8 cellular contexts compared by ENCODE assay signal in genomic region chr3:29334652-29335189, GRCh38. TPM values are rescaled to one million over a fixed set of nuclear protein-coding genes. Genes with fewer than 3 reads are reported as not detected.
DNase-seq lines count a peak whose midpoint lies in the region; ATAC-seq, FAIRE-seq and TF ChIP-seq lines count a peak whose summit lies in the region.

No MANE protein-coding gene starts in this region.

- H3K4me1 ChIP-seq in ascending aorta: peaks cover 0 to 68% of the 10 kb centered on the region in 2 donors
- peaks cover 51% of the 10 kb centered on the region for H3K4me1 ChIP-seq in keratinocyte (ENCODE audit: control insufficient read depth, extremely low read depth, insufficient read depth, low read length)
- H3K4me1 ChIP-seq in stomach: peaks cover 7 to 36% (median 23%) of the 10 kb centered on the region in 4 donors

- TF ChIP-seq EP300 in stomach (IDR thresholded peaks at IDR 0.05): no peak

- peak overlapping the region; percentile 93 for H2AFZ ChIP-seq in keratinocyte (ENCODE audit: control insufficient read depth, low read length)

- H3K79me2 ChIP-seq in keratinocyte (ENCODE audit: control insufficient read depth, insufficient read depth, low read length): no peaks in the 10 kb centered on the region

- FAIRE-seq in keratinocyte (lab: Jason Lieb, UNC): peak; percentile 5

- H3K27me3 ChIP-seq in ascending aorta: no peaks in the 10 kb centered on the region
- no peaks in the 10 kb centered on the region for H3K27me3 ChIP-seq in keratinocyte (ENCODE audit: control insufficient read depth, extremely low read depth, insufficient read depth, low read length)
- no peaks in the 10 kb centered on the region for H3K27me3 ChIP-seq in stomach

- H3K4me2 ChIP-seq in keratinocyte (ENCODE audit: control insufficient read depth, extremely low read depth, insufficient read depth, low read depth, low read length): peak overlapping the region; percentile 92

- no peak for ATAC-seq in HG02884 (IDR thresholded peaks at IDR 0.05; ENCODE audit: unreplicated experiment)

- H3K4me3 ChIP-seq in ascending aorta (peak overlapping the region; percentile 32 to 35), keratinocyte (ENCODE audit: control insufficient read depth in 2 of 3, extremely low read depth in 1 of 3, insufficient read depth in 2 of 3, low read depth in 1 of 3, low read length in 3 of 3) (peak overlapping the region in 1 of 3 experiments; percentile 37), stomach (no peak overlapping the region)

- DNase-seq in LHCN-M2 (ENCODE audit: low read depth): peak; percentile 32
- no peak for DNase-seq in ascending aorta (ENCODE audit: low spot score in 2 of 2)
- no peak for DNase-seq in keratinocyte (ENCODE audit: low read depth, low spot score)
- no peak for DNase-seq in stomach
- no peak for DNase-seq in A172 (ENCODE audit: low spot score)
- DNase-seq in NCI-H187 (lab: John Stamatoyannopoulos, UW): no peak
- no peak for DNase-seq in HUDEP-2 (lab: John Stamatoyannopoulos, UW; ENCODE audit: unreplicated experiment in 76 of 76)

- H3K36me3 ChIP-seq in ascending aorta: no peaks in the 10 kb centered on the region
- no peaks in the 10 kb centered on the region for H3K36me3 ChIP-seq in keratinocyte (ENCODE audit: control insufficient read depth in 2 of 2, extremely low read depth in 1 of 2, insufficient read depth in 2 of 2, low read length in 2 of 2)
- H3K36me3 ChIP-seq in stomach: no peaks in the 10 kb centered on the region

- no peak for TF ChIP-seq CTCF in ascending aorta (IDR thresholded peaks at IDR 0.05)
- no peak for TF ChIP-seq CTCF in keratinocyte (optimal IDR thresholded peaks at IDR 0.05 in 1 of 3, IDR thresholded peaks at IDR 0.05 in 1 of 3, conservative IDR thresholded peaks at IDR 0.05 in 1 of 3; ENCODE audit: extremely low read depth in 1 of 3, insufficient read depth in 2 of 3, low read length in 3 of 3)
- no peak for TF ChIP-seq CTCF in stomach (IDR thresholded peaks at IDR 0.05)

- dilution Hi-C loops in keratinocyte (cut with MboI; ENCODE audit: extremely low pct_ligation_motif_present, low sequenced_read_pairs): no loop called here

- intact Hi-C loops in ascending aorta (cut with DNase I): loop anchor here (2.0 to 5.0 kb wide), 3 partner anchors 53 to 193 kb away; partner anchors contain the start of gene RBMS3
- intact Hi-C loops in stomach (cut with DNase I; ENCODE audit: low total_unique reads): no loop called here

- no peak for TF ChIP-seq POLR2A in stomach (IDR thresholded peaks at IDR 0.05)

- 46 to 67% (median 54%) methylated on average over 4 of the region's 4 CpGs for WGBS in stomach, 5 donors

- H3K9me3 ChIP-seq in ascending aorta (no peaks in the 10 kb centered on the region), keratinocyte (ENCODE audit: control insufficient read depth, low read depth, low read length) (no peaks in the 10 kb centered on the region), stomach (no peaks in the 10 kb centered on the region)

- H3K9ac ChIP-seq in keratinocyte (ENCODE audit: control insufficient read depth, extremely low read depth, insufficient read depth, low read length): peak overlapping the region; percentile 74

- no peaks in the 10 kb centered on the region for H3K9me1 ChIP-seq in keratinocyte (ENCODE audit: control insufficient read depth, extremely low read depth, insufficient read depth, low read length)

- H3K27ac ChIP-seq in ascending aorta: peak overlapping the region; percentile 65 to 88
- peak overlapping the region; percentile 84 for H3K27ac ChIP-seq in keratinocyte (ENCODE audit: control insufficient read depth, insufficient read depth, low read length)
- peak overlapping the region in 4 of 5 donors; percentile 73 to 77 (median 75) for H3K27ac ChIP-seq in stomach

- no peaks in the 10 kb centered on the region for H4K20me1 ChIP-seq in keratinocyte (ENCODE audit: control insufficient read depth, extremely low read depth, insufficient read depth, low read length)

RNA-seq across cellular contexts. Expression of gene RBMS3, which starts 53.9 kb away (rescaled TPM):
- total RNA-seq in LHCN-M2 (2014; rRNA removed) (13.3 and 13.8 TPM in 2 replicates), ascending aorta (65.8 TPM), stomach (100 to 1,000 TPM in 1 of 5 donors, 10 to 100 TPM in 3, 1 to 10 TPM in 1; 8.4 to 103 (median 32.1) TPM)
- 11.7 TPM for polyA plus RNA-seq in LHCN-M2 (2012)
- polyA plus RNA-seq in keratinocyte (2.3 to 4.2 TPM (median 2.5 TPM) in 3 replicates), stomach (1 to 10 TPM; 2.0 to 3.8 (median 3.7) TPM)
- polyA plus RNA-seq in keratinocyte (2011; ENCODE audit: low read depth): 0.49 TPM
- 1.6 and 2.1 TPM in 2 replicates for polyA plus RNA-seq in keratinocyte (2011; cell fraction: cytosol; rRNA removed)
- 4.8 and 5.7 TPM in 2 replicates for polyA plus RNA-seq in keratinocyte (2011; cell fraction: nucleus; rRNA removed)
- polyA plus RNA-seq in keratinocyte (2012; ENCODE audit: low replicate concordance): 0.89 and 2.8 TPM in 2 replicates
- polyA minus RNA-seq in keratinocyte: 17.0 to 24.8 TPM (median 18.5 TPM) in 3 replicates
- 5.2 TPM for polyA minus RNA-seq in keratinocyte (2011; cell fraction: cytosol; rRNA and poly(A)+ RNA removed)
- polyA minus RNA-seq in keratinocyte (2011; cell fraction: nucleus; rRNA and poly(A)+ RNA removed): 10.3 and 21.1 TPM in 2 replicates
- total RNA-seq in A172 (2014; rRNA removed; shearing (Covaris generic)): 12.3 and 14.9 TPM in 2 replicates

Comparison
In these comparisons a context has a peak if more than half of its experiments do, and no peak if none do; other contexts are left out.
1. H3K4me3 ChIP-seq: peak in ascending aorta (2 of 2); none in stomach (0 of 4).
2. Peak in every context shown above with its lines, with median percentiles within 50 percentile points of each other: H3K27ac ChIP-seq.